Comparison of ENCODE assay signal across 25 cellular contexts in genomic region chr5:54535149-54535844, GRCh38. TPM values are rescaled to one million over a fixed set of nuclear protein-coding genes. Genes with fewer than 3 reads are reported as not detected.
DNase-seq lines count a peak whose midpoint lies in the region; ATAC-seq and TF ChIP-seq lines count a peak whose summit lies in the region.
"Had no signal": no experiment of that assay in that cellular context is flagged by ENCODE, and none has a peak within 500 bp of the region (broad histone marks: within the 10 kb centered on the region; RNA-seq: fewer than 3 reads in every experiment).

No MANE protein-coding gene starts in this region.

- WGBS in psoas muscle, 3 donors: 78 to 89% (median 81%) methylated on average over 4 of the region's 4 CpGs

- H3K27ac ChIP-seq in cardiac muscle cell (peak overlapping the region; percentile 90), caudate nucleus (ENCODE audit: low read depth, low read length) (peak overlapping the region; percentile 1), tibial artery (peak overlapping the region; percentile 80 to 97), psoas muscle (no peak overlapping the region)

- H3K4me3 ChIP-seq in cardiac muscle cell (no peak overlapping the region), tibial artery (no peak overlapping the region), psoas muscle (no peak overlapping the region)
- H3K4me3 ChIP-seq: testis had no signal

- no peaks in the 10 kb centered on the region for H3K9me3 Mint-ChIP-seq in mesothelial cell of epicardium
- H3K9me3 Mint-ChIP-seq: activated CD8-positive, alpha-beta T cell treated with anti-CD3 and anti-CD28 coated beads for 36 hours had no signal

- no peak for DNase-seq in cardiac muscle cell (ENCODE audit: low read depth in 1 of 2, low spot score in 1 of 2)
- no peak for DNase-seq in left ventricle myocardium superior
- DNase-seq in caudate nucleus (lab: John Stamatoyannopoulos, UW): no peak
- DNase-seq in mesothelial cell of epicardium (ENCODE audit: low spot score in 2 of 2, unreplicated experiment in 2 of 2): no peak
- no peak for DNase-seq in tibial artery
- no peak for DNase-seq in superior temporal gyrus (ENCODE audit: extremely low spot score)
- DNase-seq in activated T-cell treated with anti-CD3 and anti-CD28 coated beads, Interleukin-2, amount 50 U/mL, for 1 hour: no peak
- DNase-seq in psoas muscle: no peak
- DNase-seq: activated CD8-positive, alpha-beta T cell treated with anti-CD3 and anti-CD28 coated beads for 36 hours; activated T-cell treated with anti-CD3 and anti-CD28 coated beads for 4 hours; central memory CD4-positive, alpha-beta T cell; effector CD4-positive, alpha-beta T cell; foreskin melanocyte; GF-D8; hypothalamus; islet precursor cell; mesendoderm; NCI-H1048; NCI-H2029; NCI-H226; NCI-H748 treated with DMSO at 0.1 percent for 48 hours; posterior cingulate gyrus; T1000; testis had no signal

- H3K4me3 Mint-ChIP-seq in mesothelial cell of epicardium: no peak overlapping the region
- H3K4me3 Mint-ChIP-seq: activated CD8-positive, alpha-beta T cell treated with anti-CD3 and anti-CD28 coated beads for 36 hours; B cell had no signal

- no peak for TF ChIP-seq CTCF in cardiac muscle cell (IDR thresholded peaks at IDR 0.05; ENCODE audit: low read depth, low read length)
- TF ChIP-seq CTCF in mesothelial cell of epicardium (IDR thresholded peaks at IDR 0.05; ENCODE audit: unreplicated experiment): no peak
- no peak for TF ChIP-seq CTCF in tibial artery (IDR thresholded peaks at IDR 0.05)
- no peak for TF ChIP-seq CTCF in psoas muscle (IDR thresholded peaks at IDR 0.05)

- no peaks in the 10 kb centered on the region for H3K27me3 Mint-ChIP-seq in mesothelial cell of epicardium (ENCODE audit: low read depth)
- H3K27me3 Mint-ChIP-seq: activated CD8-positive, alpha-beta T cell treated with anti-CD3 and anti-CD28 coated beads for 36 hours; B cell had no signal

- no peaks in the 10 kb centered on the region for H3K36me3 ChIP-seq in cardiac muscle cell
- H3K36me3 ChIP-seq in tibial artery: no peaks in the 10 kb centered on the region
- no peaks in the 10 kb centered on the region for H3K36me3 ChIP-seq in psoas muscle (ENCODE audit: insufficient read depth in 1 of 2, low read depth in 1 of 2)

- intact Hi-C loops in left ventricle myocardium superior (cut with micrococcal nuclease) (no loop called here), tibial artery (cut with DNase I; ENCODE audit: low total_unique reads) (no loop called here), psoas muscle (cut with DNase I) (no loop called here)

- H3K9me3 ChIP-seq in cardiac muscle cell (ENCODE audit: low read depth): no peaks in the 10 kb centered on the region
- no peaks in the 10 kb centered on the region for H3K9me3 ChIP-seq in tibial artery
- no peaks in the 10 kb centered on the region for H3K9me3 ChIP-seq in psoas muscle
- H3K9me3 ChIP-seq: testis had no signal

- no peak for ATAC-seq in left ventricle myocardium superior
- no peak for ATAC-seq in psoas muscle
- ATAC-seq: activated CD8-positive, alpha-beta T cell treated with anti-CD3 and anti-CD28 coated beads for 36 hours had no signal

- peaks cover 21% of the 10 kb centered on the region for H3K4me1 Mint-ChIP-seq in mesothelial cell of epicardium

- H3K27me3 ChIP-seq in cardiac muscle cell (no peaks in the 10 kb centered on the region), tibial artery (no peaks in the 10 kb centered on the region), psoas muscle (ENCODE audit: insufficient read depth in 3 of 3, low read length in 2 of 3) (no peaks in the 10 kb centered on the region)
- H3K27me3 ChIP-seq: testis had no signal

- H3K36me3 Mint-ChIP-seq in mesothelial cell of epicardium: peaks cover 3% of the 10 kb centered on the region

- H3K4me1 ChIP-seq in cardiac muscle cell (ENCODE audit: low read depth) (peaks cover 38% of the 10 kb centered on the region), tibial artery (peaks cover 0 to 97% (median 51%) of the 10 kb centered on the region in 4 donors), psoas muscle (peaks cover 38% of the 10 kb centered on the region)

- peak overlapping the region; percentile 68 for H3K27ac Mint-ChIP-seq in mesothelial cell of epicardium
- H3K27ac Mint-ChIP-seq: activated CD8-positive, alpha-beta T cell treated with anti-CD3 and anti-CD28 coated beads for 36 hours; B cell had no signal

RNA-seq across cellular contexts. Expression of gene SNX18, which starts 17.7 kb away (rescaled TPM):
- total RNA-seq in cardiac muscle cell (108 and 120 TPM in 2 replicates), left ventricle myocardium superior (20.9 TPM), mesothelial cell of epicardium (17.2 to 18.6 TPM (median 18.1 TPM) in 3 replicates), psoas muscle (10 to 100 TPM in 3 of 4 donors, 1 to 10 TPM in 1; 9.1 to 13.0 (median 10.7) TPM)
- polyA plus RNA-seq in cardiac muscle cell (8.7 and 15.6 TPM in 2 replicates), psoas muscle (1 to 10 TPM; 3.9 to 6.9 (median 4.5) TPM)
